25 cellular contexts compared by ENCODE assay signal in genomic region chr11:69516526-69516925, GRCh38. TPM values are rescaled to one million over a fixed set of nuclear protein-coding genes. Genes with fewer than 3 reads are reported as not detected.
DNase-seq lines count a peak whose midpoint lies in the region; ATAC-seq and TF ChIP-seq lines count a peak whose summit lies in the region.
"Had no signal": no experiment of that assay in that cellular context is flagged by ENCODE, and none has a peak within 500 bp of the region (broad histone marks: within the 10 kb centered on the region; RNA-seq: fewer than 3 reads in every experiment).

No MANE protein-coding gene starts in this region.

- H3K27ac ChIP-seq in left ventricle myocardium inferior (replicated peaks) (no peak overlapping the region), upper lobe of right lung (no peak overlapping the region), MM.1S (ENCODE audit: low read length) (no peak overlapping the region)

- H3K9me3 Mint-ChIP-seq in memory B cell, result peaks cover 16% of the 10 kb centered on the region
- peaks cover 12% of the 10 kb centered on the region for H3K9me3 Mint-ChIP-seq in activated T-helper 2 cell treated with anti-CD3 and anti-CD28 coated beads, Interferon-gamma antibody, Interleukin-2, Interleukin-4, amounts not matched to agents 10 μg/mL and 5 μg/mL and 100 μg/mL, durations not matched to agents 14 hours and 24 hours and 36 hours

- ATAC-seq in left ventricle myocardium superior, result no peak
- ATAC-seq in memory B cell (ENCODE audit: low read depth), result no peak
- no peak for ATAC-seq in upper lobe of right lung
- ATAC-seq in HG03469 (IDR thresholded peaks at IDR 0.05; ENCODE audit: unreplicated experiment), result no peak
- ATAC-seq: HCT116, SK-N-SH treated with all-trans-retinoic acid at 6 μM for 48 hours had no signal

- H3K4me1 ChIP-seq in left ventricle myocardium inferior (no peaks in the 10 kb centered on the region), upper lobe of right lung (no peaks in the 10 kb centered on the region), MM.1S (ENCODE audit: low read length) (no peaks in the 10 kb centered on the region)

- H3K9ac ChIP-seq in MM.1S (ENCODE audit: low read length), result no peak overlapping the region

- peaks cover 15% of the 10 kb centered on the region for H3K36me3 Mint-ChIP-seq in memory B cell
- H3K36me3 Mint-ChIP-seq in activated T-helper 2 cell treated with anti-CD3 and anti-CD28 coated beads, Interferon-gamma antibody, Interleukin-2, Interleukin-4, amounts not matched to agents 10 μg/mL and 5 μg/mL and 100 μg/mL, durations not matched to agents 14 hours and 24 hours and 36 hours (ENCODE audit: low read depth), result no peaks in the 10 kb centered on the region
- H3K36me3 Mint-ChIP-seq: IgD-negative memory B cell had no signal

- DNase-seq in left ventricle myocardium superior, result peak; percentile 16
- no peak for DNase-seq in left ventricle myocardium inferior
- peak; percentile 99 for DNase-seq in RPMI7951 (ENCODE audit: low read depth)
- no peak for DNase-seq in memory B cell (ENCODE audit: low spot score in 2 of 2)
- peak; percentile 28 for DNase-seq in upper lobe of right lung
- no peak for DNase-seq in activated T-helper 2 cell treated with anti-CD3 and anti-CD28 coated beads, Interferon-gamma antibody, Interleukin-2, Interleukin-4, amounts not matched to agents 10 μg/mL and 5 μg/mL and 100 μg/mL, durations not matched to agents 14 hours and 24 hours and 36 hours (ENCODE audit: low spot score)
- DNase-seq in MM.1S, result no peak
- DNase-seq: COR-L47, DMS 273 treated with DMSO at 0.1 percent for 48 hours, GOT3, Karpas-422, NCI-H1105 treated with DMSO at 0.1 percent for 48 hours, NCI-H187, NCI-H2107, NCI-H510A treated with DMSO at 0.1 percent for 48 hours, NCI-H774, RPMI8226, SIG-M5 had no signal

- no peaks in the 10 kb centered on the region for H3F3A ChIP-seq in MM.1S (ENCODE audit: insufficient read depth, low read length)

- H3K4me1 Mint-ChIP-seq in memory B cell, result peaks cover 5% of the 10 kb centered on the region
- no peaks in the 10 kb centered on the region for H3K4me1 Mint-ChIP-seq in activated T-helper 2 cell treated with anti-CD3 and anti-CD28 coated beads, Interferon-gamma antibody, Interleukin-2, Interleukin-4, amounts not matched to agents 10 μg/mL and 5 μg/mL and 100 μg/mL, durations not matched to agents 14 hours and 24 hours and 36 hours (ENCODE audit: low read depth)

- H3K4me2 ChIP-seq in MM.1S (ENCODE audit: low read depth, low read length), result no peak overlapping the region

- no peak for TF ChIP-seq CTCF in left ventricle myocardium inferior (IDR thresholded peaks at IDR 0.05; ENCODE audit: borderline replicate concordance)
- TF ChIP-seq CTCF in upper lobe of right lung (IDR thresholded peaks at IDR 0.05), result no peak
- TF ChIP-seq CTCF in MM.1S (IDR thresholded peaks at IDR 0.05; ENCODE audit: low read length), result no peak

- peak overlapping the region; percentile 53 for H3K27ac Mint-ChIP-seq in memory B cell
- H3K27ac Mint-ChIP-seq in activated T-helper 2 cell treated with anti-CD3 and anti-CD28 coated beads, Interferon-gamma antibody, Interleukin-2, Interleukin-4, amounts not matched to agents 10 μg/mL and 5 μg/mL and 100 μg/mL, durations not matched to agents 14 hours and 24 hours and 36 hours, result no peak overlapping the region

- no peaks in the 10 kb centered on the region for H3K79me2 ChIP-seq in MM.1S (ENCODE audit: low read length)

- no peak overlapping the region for H3K4me3 Mint-ChIP-seq in memory B cell
- H3K4me3 Mint-ChIP-seq in activated T-helper 2 cell treated with anti-CD3 and anti-CD28 coated beads, Interferon-gamma antibody, Interleukin-2, Interleukin-4, amounts not matched to agents 10 μg/mL and 5 μg/mL and 100 μg/mL, durations not matched to agents 14 hours and 24 hours and 36 hours (ENCODE audit: low read depth), result no peak overlapping the region
- H3K4me3 Mint-ChIP-seq: B cell had no signal

- H3K36me3 ChIP-seq in left ventricle myocardium inferior (no peaks in the 10 kb centered on the region), upper lobe of right lung (no peaks in the 10 kb centered on the region), MM.1S (replicated peaks; ENCODE audit: insufficient read depth, low read length) (no peaks in the 10 kb centered on the region)

- no peaks in the 10 kb centered on the region for H4K20me1 ChIP-seq in MM.1S (ENCODE audit: insufficient read depth, low read length)

- peaks cover 1% of the 10 kb centered on the region for H3K27me3 Mint-ChIP-seq in memory B cell
- no peaks in the 10 kb centered on the region for H3K27me3 Mint-ChIP-seq in activated T-helper 2 cell treated with anti-CD3 and anti-CD28 coated beads, Interferon-gamma antibody, Interleukin-2, Interleukin-4, amounts not matched to agents 10 μg/mL and 5 μg/mL and 100 μg/mL, durations not matched to agents 14 hours and 24 hours and 36 hours (ENCODE audit: low read depth)

- intact Hi-C loops in left ventricle myocardium superior (cut with micrococcal nuclease), result no loop called here
- intact Hi-C loops in left ventricle myocardium inferior (cut with micrococcal nuclease), result no loop called here
- intact Hi-C loops in upper lobe of right lung (cut with DNase I), result no loop called here
- intact Hi-C loops in activated T-helper 2 cell treated with anti-CD3 and anti-CD28 coated beads, Interferon-gamma antibody, Interleukin-2, Interleukin-4, amounts not matched to agents 10 μg/mL and 5 μg/mL and 100 μg/mL, durations not matched to agents 14 hours and 24 hours and 36 hours (cut with micrococcal nuclease), result no loop called here

- H2AFZ ChIP-seq in MM.1S (ENCODE audit: low read length), result no peak overlapping the region

- H3K27me3 ChIP-seq in left ventricle myocardium inferior (ENCODE audit: low read depth) (no peaks in the 10 kb centered on the region), upper lobe of right lung (no peaks in the 10 kb centered on the region), MM.1S (replicated peaks; ENCODE audit: insufficient read depth, low read length) (peaks cover 40% of the 10 kb centered on the region)

- H3K9me2 ChIP-seq in MM.1S (replicated peaks; ENCODE audit: insufficient read depth, low read length), result no peaks in the 10 kb centered on the region

- H3K4me3 ChIP-seq in left ventricle myocardium inferior, result no peak overlapping the region
- H3K4me3 ChIP-seq in upper lobe of right lung, result no peak overlapping the region
- no peak overlapping the region for H3K4me3 ChIP-seq in MM.1S (ENCODE audit: low read length)

- H3K9me3 ChIP-seq in left ventricle myocardium inferior (replicated peaks) (peaks cover 18% of the 10 kb centered on the region), upper lobe of right lung (no peaks in the 10 kb centered on the region), MM.1S (replicated peaks; ENCODE audit: insufficient read depth, low read length) (no peaks in the 10 kb centered on the region)

RNA-seq across cellular contexts. Expression of gene LINC01488, which starts 35.1 kb away (rescaled TPM):
- total RNA-seq in left ventricle myocardium superior (not detected), left ventricle myocardium inferior (0.38 TPM), upper lobe of right lung (not detected)
- not detected in 2 replicates for total RNA-seq in RPMI7951 (2014; rRNA removed; shearing (Covaris generic))
- total RNA-seq in activated T-helper 2 cell treated with anti-CD3 and anti-CD28 coated beads, Interferon-gamma antibody, Interleukin-2, Interleukin-4, amounts not matched to agents 10 μg/mL and 5 μg/mL and 100 μg/mL, durations not matched to agents 14 hours and 24 hours and 36 hours, result not detected in 2 replicates
- total RNA-seq: A172, B cell, HT-29 had no signal

Comparison
In these comparisons a context has a peak if more than half of its experiments do, and no peak if none do; other contexts are left out.
1. DNase-seq: peak in left ventricle myocardium superior (single experiment), RPMI7951 (single experiment) and upper lobe of right lung (single experiment); none in left ventricle myocardium inferior (single experiment), memory B cell (0 of 2), activated T-helper 2 cell treated with anti-CD3 and anti-CD28 coated beads, Interferon-gamma antibody, Interleukin-2, Interleukin-4, amounts not matched to agents 10 μg/mL and 5 μg/mL and 100 μg/mL, durations not matched to agents 14 hours and 24 hours and 36 hours (single experiment) and MM.1S (single experiment).